Comparison of ENCODE assay signal across 1 cellular context in the genomic region with DNA sequence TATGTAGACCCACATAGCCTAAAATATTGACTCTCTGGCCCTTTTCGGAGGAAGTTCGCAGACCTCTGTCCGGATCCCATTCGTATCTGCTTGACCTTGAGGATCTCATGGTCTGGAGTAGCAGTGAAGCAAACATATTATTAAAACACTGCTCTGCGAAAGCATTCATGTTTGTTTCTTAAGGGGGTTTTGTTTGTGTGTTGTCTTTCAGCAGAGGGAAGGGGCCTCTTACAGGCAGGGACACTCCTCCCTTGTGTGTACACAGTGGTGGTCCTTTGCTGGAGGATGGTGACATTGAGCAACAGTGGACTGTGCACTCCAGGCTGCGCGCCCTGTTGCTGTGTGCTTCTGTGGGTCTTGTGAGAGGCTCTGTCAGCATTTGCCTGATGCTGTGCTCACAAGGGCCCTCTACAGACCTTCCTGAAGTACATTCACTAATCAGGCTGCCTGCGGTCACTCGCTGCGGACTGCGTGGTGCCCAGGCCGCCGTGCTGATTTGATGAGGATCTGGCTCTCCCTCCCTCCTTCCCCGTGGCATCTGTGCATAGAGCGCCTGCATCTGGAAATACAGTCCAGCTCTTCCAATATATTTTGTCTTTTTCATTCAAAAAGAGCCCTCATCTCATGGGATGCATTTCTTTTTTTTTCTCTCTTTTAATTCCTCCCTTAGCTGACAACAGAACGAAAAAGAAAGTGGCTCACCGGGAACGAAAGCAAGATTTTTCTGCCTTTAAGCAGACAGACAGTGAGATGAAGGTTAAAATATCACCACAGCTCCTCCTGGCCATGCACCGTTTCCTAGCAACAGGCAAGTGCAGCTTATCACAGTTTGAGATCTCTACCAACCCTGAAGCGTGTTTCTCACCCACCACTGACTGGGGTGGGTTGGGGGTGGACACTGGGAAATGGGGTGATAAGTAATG.
TF ChIP-seq lines count a peak whose summit lies in the region.

No MANE protein-coding gene starts in this region.

TF ChIP-seq in HepG2, 621 proteins besides CTCF, POLR2A, EP300 and RAD21 (continued from another document and continues in another):
- TF ChIP-seq, protein P1, sequence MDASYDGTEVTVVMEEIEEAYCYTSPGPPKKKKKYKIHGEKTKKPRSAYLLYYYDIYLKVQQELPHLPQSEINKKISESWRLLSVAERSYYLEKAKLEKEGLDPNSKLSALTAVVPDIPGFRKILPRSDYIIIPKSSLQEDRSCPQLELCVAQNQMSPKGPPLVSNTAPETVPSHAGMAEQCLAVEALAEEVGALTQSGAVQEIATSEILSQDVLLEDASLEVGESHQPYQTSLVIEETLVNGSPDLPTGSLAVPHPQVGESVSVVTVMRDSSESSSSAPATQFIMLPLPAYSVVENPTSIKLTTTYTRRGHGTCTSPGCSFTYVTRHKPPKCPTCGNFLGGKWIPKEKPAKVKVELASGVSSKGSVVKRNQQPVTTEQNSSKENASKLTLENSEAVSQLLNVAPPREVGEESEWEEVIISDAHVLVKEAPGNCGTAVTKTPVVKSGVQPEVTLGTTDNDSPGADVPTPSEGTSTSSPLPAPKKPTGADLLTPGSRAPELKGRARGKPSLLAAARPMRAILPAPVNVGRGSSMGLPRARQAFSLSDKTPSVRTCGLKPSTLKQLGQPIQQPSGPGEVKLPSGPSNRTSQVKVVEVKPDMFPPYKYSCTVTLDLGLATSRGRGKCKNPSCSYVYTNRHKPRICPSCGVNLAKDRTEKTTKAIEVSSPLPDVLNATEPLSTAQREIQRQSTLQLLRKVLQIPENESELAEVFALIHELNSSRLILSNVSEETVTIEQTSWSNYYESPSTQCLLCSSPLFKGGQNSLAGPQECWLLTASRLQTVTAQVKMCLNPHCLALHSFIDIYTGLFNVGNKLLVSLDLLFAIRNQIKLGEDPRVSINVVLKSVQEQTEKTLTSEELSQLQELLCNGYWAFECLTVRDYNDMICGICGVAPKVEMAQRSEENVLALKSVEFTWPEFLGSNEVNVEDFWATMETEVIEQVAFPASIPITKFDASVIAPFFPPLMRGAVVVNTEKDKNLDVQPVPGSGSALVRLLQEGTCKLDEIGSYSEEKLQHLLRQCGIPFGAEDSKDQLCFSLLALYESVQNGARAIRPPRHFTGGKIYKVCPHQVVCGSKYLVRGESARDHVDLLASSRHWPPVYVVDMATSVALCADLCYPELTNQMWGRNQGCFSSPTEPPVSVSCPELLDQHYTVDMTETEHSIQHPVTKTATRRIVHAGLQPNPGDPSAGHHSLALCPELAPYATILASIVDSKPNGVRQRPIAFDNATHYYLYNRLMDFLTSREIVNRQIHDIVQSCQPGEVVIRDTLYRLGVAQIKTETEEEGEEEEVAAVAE (CRISPR knock-in tag; IDR thresholded peaks at IDR 0.05; ENCODE audit: borderline replicate concordance): peak; percentile 91; the same call in 1 of the 2 replicates
- TF ChIP-seq RBAK (CRISPR knock-in tag; IDR thresholded peaks at IDR 0.05) (0 out of 2 replicates have a peak, but pooled peaks have one; percentile 51), EED (CRISPR knock-in tag; IDR thresholded peaks at IDR 0.05) (no peak; the same call in 1 of the 2 replicates), PHF21A (CRISPR knock-in tag; IDR thresholded peaks at IDR 0.05) (peak; percentile 92), NRL (CRISPR knock-in tag; IDR thresholded peaks at IDR 0.05; ENCODE audit: borderline replicate concordance) (peak; percentile 51; the same call in 1 of the 2 replicates), TEAD3 (CRISPR knock-in tag; optimal IDR thresholded peaks at IDR 0.05; ENCODE audit: borderline replicate concordance) (peak; percentile 91), ZFX (CRISPR knock-in tag; IDR thresholded peaks at IDR 0.05; ENCODE audit: low read depth) (peak; percentile 56; the same call in 1 of the 2 replicates), ZSCAN20 (CRISPR knock-in tag; IDR thresholded peaks at IDR 0.05; ENCODE audit: borderline replicate concordance) (no peak), ZFYVE20 (CRISPR knock-in tag; IDR thresholded peaks at IDR 0.05; ENCODE audit: borderline replicate concordance, low read depth) (no peak), TAF1 (CRISPR knock-in tag; IDR thresholded peaks at IDR 0.05) (peak; percentile 37; the same call in 1 of the 2 replicates), CHCHD3 (CRISPR knock-in tag; IDR thresholded peaks at IDR 0.05) (no peak), MEIS2 (CRISPR knock-in tag; IDR thresholded peaks at IDR 0.05) (peak; percentile 89; the same call in 1 of the 2 replicates), ZNF883 (CRISPR knock-in tag; IDR thresholded peaks at IDR 0.05; ENCODE audit: not compliant biosample characterization) (no peak), NFKB2 (CRISPR knock-in tag; IDR thresholded peaks at IDR 0.05; ENCODE audit: borderline replicate concordance) (peak; percentile 47; the same call in 1 of the 2 replicates), SIX4 (CRISPR knock-in tag; IDR thresholded peaks at IDR 0.05) (peak; percentile 81), EEA1 (CRISPR knock-in tag; IDR thresholded peaks at IDR 0.05; ENCODE audit: borderline replicate concordance) (no peak), ZNF569 (CRISPR knock-in tag; IDR thresholded peaks at IDR 0.05; ENCODE audit: borderline replicate concordance) (no peak), YEATS2 (CRISPR knock-in tag; IDR thresholded peaks at IDR 0.05; ENCODE audit: borderline replicate concordance) (peak; percentile 92; the same call in 1 of the 2 replicates), ZNF747 (CRISPR knock-in tag; IDR thresholded peaks at IDR 0.05; ENCODE audit: borderline replicate concordance) (peak; percentile 91), MYC (CRISPR knock-in tag; IDR thresholded peaks at IDR 0.05; ENCODE audit: borderline replicate concordance) (peak; percentile 81; the same call in 1 of the 2 replicates), XRCC5 (optimal IDR thresholded peaks at IDR 0.05; ENCODE audit: low read length) (peak; percentile 96), ETV6 (CRISPR knock-in tag; conservative IDR thresholded peaks at IDR 0.05) (no peak), STAT5B (CRISPR knock-in tag; IDR thresholded peaks at IDR 0.05) (0 out of 2 replicates have a peak, but pooled peaks have one; percentile 59), MAFG (CRISPR knock-in tag; IDR thresholded peaks at IDR 0.05) (no peak)
- TF ChIP-seq, protein P2, sequence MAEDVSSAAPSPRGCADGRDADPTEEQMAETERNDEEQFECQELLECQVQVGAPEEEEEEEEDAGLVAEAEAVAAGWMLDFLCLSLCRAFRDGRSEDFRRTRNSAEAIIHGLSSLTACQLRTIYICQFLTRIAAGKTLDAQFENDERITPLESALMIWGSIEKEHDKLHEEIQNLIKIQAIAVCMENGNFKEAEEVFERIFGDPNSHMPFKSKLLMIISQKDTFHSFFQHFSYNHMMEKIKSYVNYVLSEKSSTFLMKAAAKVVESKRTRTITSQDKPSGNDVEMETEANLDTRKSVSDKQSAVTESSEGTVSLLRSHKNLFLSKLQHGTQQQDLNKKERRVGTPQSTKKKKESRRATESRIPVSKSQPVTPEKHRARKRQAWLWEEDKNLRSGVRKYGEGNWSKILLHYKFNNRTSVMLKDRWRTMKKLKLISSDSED (CRISPR knock-in tag; IDR thresholded peaks at IDR 0.05): no peak
- TF ChIP-seq, protein P3, sequence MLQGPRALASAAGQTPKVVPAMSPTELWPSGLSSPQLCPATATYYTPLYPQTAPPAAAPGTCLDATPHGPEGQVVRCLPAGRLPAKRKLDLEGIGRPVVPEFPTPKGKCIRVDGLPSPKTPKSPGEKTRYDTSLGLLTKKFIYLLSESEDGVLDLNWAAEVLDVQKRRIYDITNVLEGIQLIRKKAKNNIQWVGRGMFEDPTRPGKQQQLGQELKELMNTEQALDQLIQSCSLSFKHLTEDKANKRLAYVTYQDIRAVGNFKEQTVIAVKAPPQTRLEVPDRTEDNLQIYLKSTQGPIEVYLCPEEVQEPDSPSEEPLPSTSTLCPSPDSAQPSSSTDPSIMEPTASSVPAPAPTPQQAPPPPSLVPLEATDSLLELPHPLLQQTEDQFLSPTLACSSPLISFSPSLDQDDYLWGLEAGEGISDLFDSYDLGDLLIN (CRISPR knock-in tag; IDR thresholded peaks at IDR 0.05; ENCODE audit: borderline replicate concordance): peak; percentile 68; the same call in 1 of the 2 replicates
- TF ChIP-seq, protein P4, sequence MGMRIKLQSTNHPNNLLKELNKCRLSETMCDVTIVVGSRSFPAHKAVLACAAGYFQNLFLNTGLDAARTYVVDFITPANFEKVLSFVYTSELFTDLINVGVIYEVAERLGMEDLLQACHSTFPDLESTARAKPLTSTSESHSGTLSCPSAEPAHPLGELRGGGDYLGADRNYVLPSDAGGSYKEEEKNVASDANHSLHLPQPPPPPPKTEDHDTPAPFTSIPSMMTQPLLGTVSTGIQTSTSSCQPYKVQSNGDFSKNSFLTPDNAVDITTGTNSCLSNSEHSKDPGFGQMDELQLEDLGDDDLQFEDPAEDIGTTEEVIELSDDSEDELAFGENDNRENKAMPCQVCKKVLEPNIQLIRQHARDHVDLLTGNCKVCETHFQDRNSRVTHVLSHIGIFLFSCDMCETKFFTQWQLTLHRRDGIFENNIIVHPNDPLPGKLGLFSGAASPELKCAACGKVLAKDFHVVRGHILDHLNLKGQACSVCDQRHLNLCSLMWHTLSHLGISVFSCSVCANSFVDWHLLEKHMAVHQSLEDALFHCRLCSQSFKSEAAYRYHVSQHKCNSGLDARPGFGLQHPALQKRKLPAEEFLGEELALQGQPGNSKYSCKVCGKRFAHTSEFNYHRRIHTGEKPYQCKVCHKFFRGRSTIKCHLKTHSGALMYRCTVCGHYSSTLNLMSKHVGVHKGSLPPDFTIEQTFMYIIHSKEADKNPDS (CRISPR knock-in tag; IDR thresholded peaks at IDR 0.05): peak; percentile 90
- TF ChIP-seq, protein P5, sequence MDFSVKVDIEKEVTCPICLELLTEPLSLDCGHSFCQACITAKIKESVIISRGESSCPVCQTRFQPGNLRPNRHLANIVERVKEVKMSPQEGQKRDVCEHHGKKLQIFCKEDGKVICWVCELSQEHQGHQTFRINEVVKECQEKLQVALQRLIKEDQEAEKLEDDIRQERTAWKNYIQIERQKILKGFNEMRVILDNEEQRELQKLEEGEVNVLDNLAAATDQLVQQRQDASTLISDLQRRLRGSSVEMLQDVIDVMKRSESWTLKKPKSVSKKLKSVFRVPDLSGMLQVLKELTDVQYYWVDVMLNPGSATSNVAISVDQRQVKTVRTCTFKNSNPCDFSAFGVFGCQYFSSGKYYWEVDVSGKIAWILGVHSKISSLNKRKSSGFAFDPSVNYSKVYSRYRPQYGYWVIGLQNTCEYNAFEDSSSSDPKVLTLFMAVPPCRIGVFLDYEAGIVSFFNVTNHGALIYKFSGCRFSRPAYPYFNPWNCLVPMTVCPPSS (IDR thresholded peaks at IDR 0.05): no peak
- TF ChIP-seq, protein P6, sequence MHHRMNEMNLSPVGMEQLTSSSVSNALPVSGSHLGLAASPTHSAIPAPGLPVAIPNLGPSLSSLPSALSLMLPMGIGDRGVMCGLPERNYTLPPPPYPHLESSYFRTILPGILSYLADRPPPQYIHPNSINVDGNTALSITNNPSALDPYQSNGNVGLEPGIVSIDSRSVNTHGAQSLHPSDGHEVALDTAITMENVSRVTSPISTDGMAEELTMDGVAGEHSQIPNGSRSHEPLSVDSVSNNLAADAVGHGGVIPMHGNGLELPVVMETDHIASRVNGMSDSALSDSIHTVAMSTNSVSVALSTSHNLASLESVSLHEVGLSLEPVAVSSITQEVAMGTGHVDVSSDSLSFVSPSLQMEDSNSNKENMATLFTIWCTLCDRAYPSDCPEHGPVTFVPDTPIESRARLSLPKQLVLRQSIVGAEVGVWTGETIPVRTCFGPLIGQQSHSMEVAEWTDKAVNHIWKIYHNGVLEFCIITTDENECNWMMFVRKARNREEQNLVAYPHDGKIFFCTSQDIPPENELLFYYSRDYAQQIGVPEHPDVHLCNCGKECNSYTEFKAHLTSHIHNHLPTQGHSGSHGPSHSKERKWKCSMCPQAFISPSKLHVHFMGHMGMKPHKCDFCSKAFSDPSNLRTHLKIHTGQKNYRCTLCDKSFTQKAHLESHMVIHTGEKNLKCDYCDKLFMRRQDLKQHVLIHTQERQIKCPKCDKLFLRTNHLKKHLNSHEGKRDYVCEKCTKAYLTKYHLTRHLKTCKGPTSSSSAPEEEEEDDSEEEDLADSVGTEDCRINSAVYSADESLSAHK (CRISPR knock-in tag; IDR thresholded peaks at IDR 0.05; ENCODE audit: borderline replicate concordance): no peak
- TF ChIP-seq, protein P7, sequence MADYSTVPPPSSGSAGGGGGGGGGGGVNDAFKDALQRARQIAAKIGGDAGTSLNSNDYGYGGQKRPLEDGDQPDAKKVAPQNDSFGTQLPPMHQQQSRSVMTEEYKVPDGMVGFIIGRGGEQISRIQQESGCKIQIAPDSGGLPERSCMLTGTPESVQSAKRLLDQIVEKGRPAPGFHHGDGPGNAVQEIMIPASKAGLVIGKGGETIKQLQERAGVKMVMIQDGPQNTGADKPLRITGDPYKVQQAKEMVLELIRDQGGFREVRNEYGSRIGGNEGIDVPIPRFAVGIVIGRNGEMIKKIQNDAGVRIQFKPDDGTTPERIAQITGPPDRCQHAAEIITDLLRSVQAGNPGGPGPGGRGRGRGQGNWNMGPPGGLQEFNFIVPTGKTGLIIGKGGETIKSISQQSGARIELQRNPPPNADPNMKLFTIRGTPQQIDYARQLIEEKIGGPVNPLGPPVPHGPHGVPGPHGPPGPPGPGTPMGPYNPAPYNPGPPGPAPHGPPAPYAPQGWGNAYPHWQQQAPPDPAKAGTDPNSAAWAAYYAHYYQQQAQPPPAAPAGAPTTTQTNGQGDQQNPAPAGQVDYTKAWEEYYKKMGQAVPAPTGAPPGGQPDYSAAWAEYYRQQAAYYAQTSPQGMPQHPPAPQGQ (CRISPR knock-in tag; IDR thresholded peaks at IDR 0.05; ENCODE audit: borderline replicate concordance): peak; percentile 67; the same call in 1 of the 2 replicates
- TF ChIP-seq, protein P8, sequence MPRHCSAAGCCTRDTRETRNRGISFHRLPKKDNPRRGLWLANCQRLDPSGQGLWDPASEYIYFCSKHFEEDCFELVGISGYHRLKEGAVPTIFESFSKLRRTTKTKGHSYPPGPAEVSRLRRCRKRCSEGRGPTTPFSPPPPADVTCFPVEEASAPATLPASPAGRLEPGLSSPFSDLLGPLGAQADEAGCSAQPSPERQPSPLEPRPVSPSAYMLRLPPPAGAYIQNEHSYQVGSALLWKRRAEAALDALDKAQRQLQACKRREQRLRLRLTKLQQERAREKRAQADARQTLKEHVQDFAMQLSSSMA (CRISPR knock-in tag; IDR thresholded peaks at IDR 0.05): no peak
- TF ChIP-seq, protein P9, sequence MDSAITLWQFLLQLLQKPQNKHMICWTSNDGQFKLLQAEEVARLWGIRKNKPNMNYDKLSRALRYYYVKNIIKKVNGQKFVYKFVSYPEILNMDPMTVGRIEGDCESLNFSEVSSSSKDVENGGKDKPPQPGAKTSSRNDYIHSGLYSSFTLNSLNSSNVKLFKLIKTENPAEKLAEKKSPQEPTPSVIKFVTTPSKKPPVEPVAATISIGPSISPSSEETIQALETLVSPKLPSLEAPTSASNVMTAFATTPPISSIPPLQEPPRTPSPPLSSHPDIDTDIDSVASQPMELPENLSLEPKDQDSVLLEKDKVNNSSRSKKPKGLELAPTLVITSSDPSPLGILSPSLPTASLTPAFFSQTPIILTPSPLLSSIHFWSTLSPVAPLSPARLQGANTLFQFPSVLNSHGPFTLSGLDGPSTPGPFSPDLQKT (CRISPR knock-in tag; IDR thresholded peaks at IDR 0.05; ENCODE audit: borderline replicate concordance): no peak
- TF ChIP-seq, protein P10, sequence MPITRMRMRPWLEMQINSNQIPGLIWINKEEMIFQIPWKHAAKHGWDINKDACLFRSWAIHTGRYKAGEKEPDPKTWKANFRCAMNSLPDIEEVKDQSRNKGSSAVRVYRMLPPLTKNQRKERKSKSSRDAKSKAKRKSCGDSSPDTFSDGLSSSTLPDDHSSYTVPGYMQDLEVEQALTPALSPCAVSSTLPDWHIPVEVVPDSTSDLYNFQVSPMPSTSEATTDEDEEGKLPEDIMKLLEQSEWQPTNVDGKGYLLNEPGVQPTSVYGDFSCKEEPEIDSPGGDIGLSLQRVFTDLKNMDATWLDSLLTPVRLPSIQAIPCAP (CRISPR knock-in tag; IDR thresholded peaks at IDR 0.05; ENCODE audit: low read depth): no peak
